Comparison of ENCODE assay signal across 1 cellular context in genomic region chr12:54003625-54004024, GRCh38.
TF ChIP-seq lines count a peak whose summit lies in the region.

No MANE protein-coding gene starts in this region.

TF ChIP-seq in HEK293, 187 proteins besides CTCF, POLR2A, EP300 and RAD21 (continued from another document):
- TF ChIP-seq ZNF362 (tag by site-specific recombination; IDR thresholded peaks at IDR 0.05) (no peak), ZNF394 (tag by site-specific recombination; IDR thresholded peaks at IDR 0.05; ENCODE audit: borderline replicate concordance) (no peak), ZNF473 (tag by site-specific recombination; IDR thresholded peaks at IDR 0.05) (no peak), ZNF610 (tag by site-specific recombination; IDR thresholded peaks at IDR 0.05; ENCODE audit: borderline replicate concordance) (no peak), SP3 (tag by site-specific recombination; IDR thresholded peaks at IDR 0.05) (no peak), ZBTB49 (tag by site-specific recombination; IDR thresholded peaks at IDR 0.05; ENCODE audit: low read depth) (no peak), ZNF514 (tag by site-specific recombination; IDR thresholded peaks at IDR 0.05) (no peak), ZNF280C (tag by site-specific recombination; IDR thresholded peaks at IDR 0.05) (no peak), ZNF600 (tag by site-specific recombination; IDR thresholded peaks at IDR 0.05) (peak; percentile 41; the same call in 1 of the 2 replicates), ZNF433 (tag by site-specific recombination; IDR thresholded peaks at IDR 0.05; ENCODE audit: low read depth) (no peak), GLI2 (tag by site-specific recombination; IDR thresholded peaks at IDR 0.05; ENCODE audit: borderline replicate concordance, low read depth) (no peak), ZNF202 (tag by site-specific recombination; IDR thresholded peaks at IDR 0.05; ENCODE audit: borderline replicate concordance) (no peak), ZNF354C (tag by site-specific recombination; IDR thresholded peaks at IDR 0.05; ENCODE audit: borderline replicate concordance, low read depth) (no peak), ZNF580 (tag by site-specific recombination; IDR thresholded peaks at IDR 0.05) (no peak), ZBTB17 (tag by site-specific recombination; IDR thresholded peaks at IDR 0.05) (peak; percentile 54; the same call in 1 of the 2 replicates)
